ENCODE assay signal across 27 cellular contexts in the genomic region with DNA sequence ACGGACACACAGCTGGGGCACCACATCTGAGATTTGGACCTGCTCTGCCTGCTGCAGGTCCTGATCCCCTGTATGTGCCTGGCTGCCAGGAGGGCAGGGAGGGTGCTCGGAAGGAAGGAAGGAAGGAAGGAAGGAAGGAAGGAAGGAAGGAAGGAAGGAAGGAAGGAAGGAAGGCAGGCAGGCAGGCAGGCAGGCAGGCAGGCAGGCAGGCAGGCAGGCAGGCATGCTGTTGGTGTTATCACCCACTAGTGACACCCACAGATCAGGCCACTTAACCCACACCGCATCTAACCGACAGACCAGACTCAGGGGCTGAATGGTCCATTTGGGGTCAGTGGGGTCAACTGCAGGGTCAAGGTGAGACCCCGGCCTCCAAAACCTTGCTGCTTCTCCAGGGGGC. TPM values are rescaled to one million over a fixed set of nuclear protein-coding genes. Genes with fewer than 3 reads are reported as not detected.
DNase-seq lines count a peak whose midpoint lies in the region; TF ChIP-seq lines count a peak whose summit lies in the region.
"Had no signal": no experiment of that assay in that cellular context is flagged by ENCODE, and none has a peak within 500 bp of the region (broad histone marks: within the 10 kb centered on the region; RNA-seq: fewer than 3 reads in every experiment).

No MANE protein-coding gene starts in this region.

- H3K4me2 ChIP-seq in BLaER1: peak overlapping the region; percentile 97
- peak overlapping the region; percentile 69 for H3K4me2 ChIP-seq in PC-9
- H3K4me2 ChIP-seq in neuronal stem cell (ENCODE audit: insufficient read depth, low read length, poor library complexity, severe bottlenecking): no peak overlapping the region

- CTCF ChIA-PET in PC-9 (lab: Charles Lee): no interaction called here

- no peak overlapping the region for H2AFZ ChIP-seq in PC-9
- H2AFZ ChIP-seq in neuronal stem cell (ENCODE audit: low read length): no peak overlapping the region

- peaks cover 21% of the 10 kb centered on the region for H3F3A ChIP-seq in PC-9 (ENCODE audit: insufficient read depth, low read depth)

- H2BK120ac ChIP-seq in neuronal stem cell (ENCODE audit: low read depth, low read length): no peak overlapping the region

- no peak overlapping the region for H3K23ac ChIP-seq in neuronal stem cell (ENCODE audit: low read depth, low read length, poor library complexity)

- peak overlapping the region; percentile 56 for H3K14ac ChIP-seq in neuronal stem cell (ENCODE audit: low read length)

- peak overlapping the region; percentile 41 for H2BK12ac ChIP-seq in neuronal stem cell (ENCODE audit: low read length)

- no peak overlapping the region for H3K9ac ChIP-seq in BLaER1
- no peak overlapping the region for H3K9ac ChIP-seq in neuronal stem cell (ENCODE audit: low read depth, low read length, poor library complexity)

- no peak for DNase-seq in PC-9
- no peak for DNase-seq in neuronal stem cell (ENCODE audit: low spot score)
- DNase-seq in activated CD4-positive, alpha-beta T cell treated with anti-CD3 and anti-CD28 coated beads for 1 hour: no peak
- DNase-seq in activated CD8-positive, alpha-beta memory T cell treated with anti-CD3 and anti-CD28 coated beads, Interleukin-2, amount 50 U/mL, for 4 hours: no peak
- DNase-seq in NCI-H446 (lab: John Stamatoyannopoulos, UW): no peak
- DNase-seq: DMS79; GF-D8; H9; head of caudate nucleus; KG1; MM.1S; NCI-H1417; NCI-H2029 treated with DMSO at 0.1 percent for 48 hours; NCI-H69; pancreas; Peyer's patch; stimulated activated CD4-positive, alpha-beta T cell treated with anti-CD3 and anti-CD28 coated beads, Interleukin-12 subunit alpha, Interleukin-12 subunit beta, amount 100 ng/mL, for 4 hours; T-cell; upper lobe of right lung had no signal

- no peak overlapping the region for H2BK15ac ChIP-seq in neuronal stem cell (ENCODE audit: low read length)

- H3K9me3 ChIP-seq in BLaER1 (no peaks in the 10 kb centered on the region), PC-9 (ENCODE audit: insufficient read depth, low read depth) (no peaks in the 10 kb centered on the region), neuronal stem cell (replicated peaks in 1 of 2; ENCODE audit: control insufficient read depth in 2 of 2, insufficient read depth in 1 of 2, low read depth in 1 of 2, low read length in 2 of 2) (no peaks in the 10 kb centered on the region)
- H3K9me3 ChIP-seq: pancreas, Peyer's patch, upper lobe of right lung had no signal

- H3K9me2 ChIP-seq in PC-9 (ENCODE audit: insufficient read depth): no peaks in the 10 kb centered on the region

- no CpG with 5 or more reads among the region's 5 CpGs for WGBS in neuronal stem cell (ENCODE audit: extremely low coverage in 2 of 2, insufficient read length in 2 of 2, insufficient replicate concordance in 1 of 2), 2 donors

- H4K91ac ChIP-seq in neuronal stem cell (ENCODE audit: low read depth, low read length, poor library complexity): no peak overlapping the region

- H4K8ac ChIP-seq in neuronal stem cell (ENCODE audit: low read depth, low read length): no peak overlapping the region

- POLR2A ChIA-PET in PC-9 (lab: Charles Lee; ENCODE audit: unreplicated experiment): interaction anchor here (0.6 kb wide), 2 partner anchors 16 to 40 kb away, joined by 3 to 4 read pairs; no protein-coding TSS in a partner anchor

- H3K79me1 ChIP-seq in neuronal stem cell (ENCODE audit: low read depth, low read length): peaks cover 3% of the 10 kb centered on the region

- H3K27me3 ChIP-seq in BLaER1 (no peaks in the 10 kb centered on the region), PC-9 (ENCODE audit: insufficient read depth, low read depth) (no peaks in the 10 kb centered on the region), neuronal stem cell (ENCODE audit: control insufficient read depth in 3 of 3, insufficient read depth in 3 of 3, low read depth in 1 of 3, low read length in 3 of 3) (peaks cover 0 to 12% (median 0%) of the 10 kb centered on the region in 3 experiments)
- H3K27me3 ChIP-seq: cardiac muscle cell, pancreas, Peyer's patch, upper lobe of right lung had no signal

- H3K4me3 ChIP-seq in BLaER1: no peak overlapping the region
- H3K4me3 ChIP-seq in PC-9: no peak overlapping the region
- no peak overlapping the region for H3K4me3 ChIP-seq in neuronal stem cell (ENCODE audit: low read length in 2 of 2)
- H3K4me3 ChIP-seq: cardiac muscle cell, pancreas, Peyer's patch, upper lobe of right lung had no signal

- intact Hi-C loops in PC-9 (cut with micrococcal nuclease; ENCODE audit: unreplicated experiment): loop anchor here (10.0 kb wide), 1 partner anchor 101 kb away; the partner anchor contains the start of gene HES6

- H3K4me1 ChIP-seq in BLaER1 (peaks cover 83% of the 10 kb centered on the region), PC-9 (replicated peaks; ENCODE audit: insufficient read depth) (peaks cover 48% of the 10 kb centered on the region), neuronal stem cell (ENCODE audit: control insufficient read depth in 2 of 2, insufficient read depth in 1 of 2, low read depth in 1 of 2, low read length in 2 of 2) (peaks cover 2 to 5% of the 10 kb centered on the region in 2 donors)
- H3K4me1 ChIP-seq: pancreas, upper lobe of right lung had no signal

- H4K20me1 ChIP-seq in BLaER1 (no peaks in the 10 kb centered on the region), PC-9 (ENCODE audit: insufficient read depth) (no peaks in the 10 kb centered on the region)

- H3K27ac ChIP-seq in BLaER1 (0 out of 2 replicates have a peak overlapping the region, but pooled peaks have one; percentile 35), PC-9 (no peak overlapping the region), neuronal stem cell (replicated peaks; ENCODE audit: low read length) (no peak overlapping the region)
- H3K27ac ChIP-seq: cardiac muscle cell, pancreas, upper lobe of right lung had no signal

- H3K79me2 ChIP-seq in PC-9 (ENCODE audit: low read depth): no peaks in the 10 kb centered on the region

- no peak overlapping the region for H3K4ac ChIP-seq in neuronal stem cell (ENCODE audit: low read length)

- peaks cover 20% of the 10 kb centered on the region for H3K36me3 ChIP-seq in BLaER1
- H3K36me3 ChIP-seq in PC-9 (ENCODE audit: low read depth): no peaks in the 10 kb centered on the region
- H3K36me3 ChIP-seq in neuronal stem cell (replicated peaks in 1 of 2; ENCODE audit: control insufficient read depth in 2 of 2, insufficient read depth in 2 of 2, low read length in 2 of 2): no peaks in the 10 kb centered on the region
- H3K36me3 ChIP-seq: cardiac muscle cell, pancreas, Peyer's patch, upper lobe of right lung had no signal

- H2AK5ac ChIP-seq in neuronal stem cell (ENCODE audit: low read depth, low read length): peak overlapping the region; percentile 52

- H2BK5ac ChIP-seq in neuronal stem cell (ENCODE audit: low read length): no peak overlapping the region

- no peak for TF ChIP-seq CTCF in PC-9 (conservative IDR thresholded peaks at IDR 0.05)

- H3K18ac ChIP-seq in neuronal stem cell (ENCODE audit: low read length): no peak overlapping the region

- no TSS peak for BruUV-seq in PC-9 (replicated peaks; lab: Mats Ljungman, UMichigan)

RNA-seq across cellular contexts. Expression of gene KLHL30, which starts 5.8 kb away (rescaled TPM):
- 0.80 and 1.2 TPM in 2 replicates for total RNA-seq in PC-9 (2021)
- 0.06 TPM for polyA plus RNA-seq in neuronal stem cell (2013, experiment 1 of 2)
- 0.07 TPM for polyA plus RNA-seq in neuronal stem cell (2013, experiment 2 of 2)
- total RNA-seq: activated CD4-positive, alpha-beta memory T cell treated with anti-CD3 and anti-CD28 coated beads for 36 hours; activated naive CD4-positive, alpha-beta T cell treated with anti-CD3 and anti-CD28 coated beads, Interleukin-2, amount 50 U/mL, for 72 hours; H9; HT1080; T-cell had no signal
- polyA plus RNA-seq: neural cell had no signal

RNA-seq across cellular contexts. Expression of gene ERFE, which starts 14.5 kb away (rescaled TPM):
- total RNA-seq in PC-9 (2021): 9.7 and 18.3 TPM in 2 replicates
- polyA plus RNA-seq in neuronal stem cell (2013, experiment 1 of 2): 0.43 TPM
- 0.37 TPM for polyA plus RNA-seq in neuronal stem cell (2013, experiment 2 of 2)
- total RNA-seq: activated CD4-positive, alpha-beta memory T cell treated with anti-CD3 and anti-CD28 coated beads for 36 hours; T-cell; upper lobe of right lung had no signal
- polyA plus RNA-seq: CD14-positive monocyte, neural cell had no signal

RNA-seq across cellular contexts. Expression of gene ESPNL, which starts 44.1 kb away (rescaled TPM):
- total RNA-seq in PC-9 (2021): 1.1 and 2.2 TPM in 2 replicates
- polyA plus RNA-seq in neuronal stem cell (2013, experiment 1 of 2): 0.45 TPM
- polyA plus RNA-seq in neuronal stem cell (2013, experiment 2 of 2): 0.46 TPM
- polyA plus RNA-seq: CD14-positive monocyte, mammary epithelial cell had no signal

RNA-seq across cellular contexts. Expression of gene ILKAP, which starts 59.2 kb away (rescaled TPM):
- total RNA-seq in PC-9 (2021): 55.6 and 65.2 TPM in 2 replicates
- polyA plus RNA-seq in neuronal stem cell (2013, experiment 1 of 2): 21.1 TPM
- 19.3 TPM for polyA plus RNA-seq in neuronal stem cell (2013, experiment 2 of 2)
